ENCODE assay signal across 8 cellular contexts in genomic region chr18:5296706-5297320, GRCh38. TPM values are rescaled to one million over a fixed set of nuclear protein-coding genes. Genes with fewer than 3 reads are reported as not detected.
DNase-seq lines count a peak whose midpoint lies in the region; ATAC-seq and TF ChIP-seq lines count a peak whose summit lies in the region.

No MANE protein-coding gene starts in this region.

- no peaks in the 10 kb centered on the region for H3K9me3 ChIP-seq in colonic mucosa

- peak overlapping the region; percentile 92 for H3K27ac ChIP-seq in colonic mucosa
- H3K27ac ChIP-seq in layer of hippocampus (ENCODE audit: low read depth, low read length): peak overlapping the region; percentile 92

- peak; percentile 9 for ATAC-seq in GM18858 (IDR thresholded peaks at IDR 0.05; ENCODE audit: unreplicated experiment)
- ATAC-seq in HG03135 (IDR thresholded peaks at IDR 0.05; ENCODE audit: unreplicated experiment): peak; percentile 10

- no peaks in the 10 kb centered on the region for H3K36me3 ChIP-seq in colonic mucosa

- intact Hi-C loops in colonic mucosa (cut with DNase I): loop anchor here (2.0 kb wide), 1 partner anchor 58 kb away; no protein-coding TSS in a partner anchor

- peak overlapping the region; percentile 80 to 86 for H3K9ac ChIP-seq in colonic mucosa (ENCODE audit: low read depth in 2 of 2, low read length in 2 of 2)

- peak; percentile 65 for DNase-seq in 8988T
- DNase-seq in NCI-H2171 treated with DMSO at 0.1 percent for 48 hours (lab: John Stamatoyannopoulos, UW): peak; percentile 91
- peak; percentile 33 for DNase-seq in activated CD4-positive, alpha-beta T cell treated with anti-CD3 and anti-CD28 coated beads for 1 hour
- DNase-seq in colonic mucosa: peak; percentile 71
- DNase-seq in stimulated activated CD4-positive, alpha-beta T cell treated with anti-CD3 and anti-CD28 coated beads, Interleukin-1b, Interleukin-23, amount 100 ng/mL, for 1 hour (ENCODE audit: low read depth in 2 of 2): peak; percentile 19 to 25

- peaks cover 8% of the 10 kb centered on the region for H3K4me1 ChIP-seq in colonic mucosa

- H3K27me3 ChIP-seq in colonic mucosa (no peaks in the 10 kb centered on the region), layer of hippocampus (ENCODE audit: control insufficient read depth, insufficient read depth, low read length) (no peaks in the 10 kb centered on the region)

- TF ChIP-seq CTCF in colonic mucosa (IDR thresholded peaks at IDR 0.05): no peak

- peak overlapping the region; percentile 55 for H3K4me3 ChIP-seq in colonic mucosa

RNA-seq across cellular contexts. Expression of gene ZBTB14, which starts 1.3 kb away (rescaled TPM):
- total RNA-seq in colonic mucosa: 10 to 100 TPM; 10.7 to 11.8 TPM

Comparison
In these comparisons a context has a peak if more than half of its experiments do, and no peak if none do; other contexts are left out.
1. Peak in every context shown above with its lines: DNase-seq, ATAC-seq, H3K4me3 ChIP-seq and H3K27ac ChIP-seq.
2. DNase-seq: peak in every context shown above with its lines; median percentile 91 in NCI-H2171 treated with DMSO at 0.1 percent for 48 hours; 71 in colonic mucosa; 65 in 8988T; 33 in activated CD4-positive, alpha-beta T cell treated with anti-CD3 and anti-CD28 coated beads for 1 hour; 22 in stimulated activated CD4-positive, alpha-beta T cell treated with anti-CD3 and anti-CD28 coated beads, Interleukin-1b, Interleukin-23, amount 100 ng/mL, for 1 hour.